ENCODE assay signal across 10 cellular contexts in genomic region chr3:129597792-129598381, GRCh38. TPM values are rescaled to one million over a fixed set of nuclear protein-coding genes. Genes with fewer than 3 reads are reported as not detected.
DNase-seq lines count a peak whose midpoint lies in the region; TF ChIP-seq lines count a peak whose summit lies in the region.
"Had no signal": no experiment of that assay in that cellular context is flagged by ENCODE, and none has a peak within 500 bp of the region (broad histone marks: within the 10 kb centered on the region; RNA-seq: fewer than 3 reads in every experiment).

No MANE protein-coding gene starts in this region.

- no peak for TF ChIP-seq EP300 in tibial nerve (IDR thresholded peaks at IDR 0.05)

- DNase-seq in breast epithelium (ENCODE audit: low spot score in 2 of 2) (no peak), MCF 10A (ENCODE audit: unreplicated experiment) (no peak), cerebellar cortex (ENCODE audit: low spot score) (peak; percentile 29), medulla oblongata (ENCODE audit: extremely low spot score) (peak; percentile 75), tibial nerve (ENCODE audit: low spot score in 2 of 2) (no peak), NCI-H2107 treated with DMSO at 0.1 percent for 48 hours (lab: John Stamatoyannopoulos, UW; ENCODE audit: unreplicated experiment) (no peak), DMS153 (lab: John Stamatoyannopoulos, UW) (no peak), GF-D8 (lab: John Stamatoyannopoulos, UW) (no peak)
- DNase-seq: activated CD4-positive, alpha-beta T cell treated with anti-CD3 and anti-CD28 coated beads, Interleukin-2, amount 50 U/mL, for 4 hours had no signal

- H3K27ac Mint-ChIP-seq in MCF 10A (ENCODE audit: low read depth, unreplicated experiment): no peak overlapping the region

- H3K4me1 ChIP-seq in breast epithelium: peaks cover 9 to 34% of the 10 kb centered on the region in 2 donors
- peaks cover 0 to 100% (median 92%) of the 10 kb centered on the region in 4 donors for H3K4me1 ChIP-seq in tibial nerve

- CTCF ChIA-PET in MCF 10A (lab: Yijun Ruan, JAX): no interaction called here

- H3K4me1 Mint-ChIP-seq in MCF 10A (ENCODE audit: insufficient read depth, unreplicated experiment): no peaks in the 10 kb centered on the region

- TF ChIP-seq POLR2A in breast epithelium (IDR thresholded peaks at IDR 0.05): no peak
- no peak for TF ChIP-seq POLR2A in tibial nerve (IDR thresholded peaks at IDR 0.05)

- H3K9me3 Mint-ChIP-seq in MCF 10A (ENCODE audit: unreplicated experiment): no peaks in the 10 kb centered on the region
- H3K9me3 Mint-ChIP-seq: central memory CD8-positive, alpha-beta T cell had no signal

- POLR2A ChIA-PET in MCF 10A (lab: Yijun Ruan, JAX): no interaction called here

- H3K27me3 ChIP-seq in breast epithelium (no peaks in the 10 kb centered on the region), tibial nerve (no peaks in the 10 kb centered on the region)

- no peak overlapping the region for H3K4me3 Mint-ChIP-seq in MCF 10A (ENCODE audit: unreplicated experiment)
- H3K4me3 Mint-ChIP-seq: central memory CD8-positive, alpha-beta T cell had no signal

- H3K27ac ChIP-seq in breast epithelium (peak overlapping the region; percentile 83 to 95), tibial nerve (peak overlapping the region; percentile 61 to 97 (median 83))

- 24 to 37% methylated on average over 7 to 12 of the region's 12 CpGs for WGBS in tibial nerve, 2 donors

- no TSS peak for BruUV-seq in MCF 10A (replicated peaks; lab: Mats Ljungman, UMichigan)

- no peaks in the 10 kb centered on the region for H3K27me3 Mint-ChIP-seq in MCF 10A (ENCODE audit: insufficient read depth, unreplicated experiment)
- H3K27me3 Mint-ChIP-seq: central memory CD8-positive, alpha-beta T cell had no signal

- H3K4me3 ChIP-seq in breast epithelium: no peak overlapping the region
- peak overlapping the region in 1 of 4 donors; percentile 30 for H3K4me3 ChIP-seq in tibial nerve

- H3K9me3 ChIP-seq in breast epithelium (no peaks in the 10 kb centered on the region), tibial nerve (no peaks in the 10 kb centered on the region)

- TF ChIP-seq CTCF in breast epithelium (IDR thresholded peaks at IDR 0.05): no peak
- no peak for TF ChIP-seq CTCF in MCF 10A (IDR thresholded peaks at IDR 0.05; ENCODE audit: unreplicated experiment)
- no peak for TF ChIP-seq CTCF in tibial nerve (IDR thresholded peaks at IDR 0.05)

- H3K36me3 ChIP-seq in breast epithelium (no peaks in the 10 kb centered on the region), tibial nerve (no peaks in the 10 kb centered on the region)

- intact Hi-C loops in breast epithelium (cut with DNase I; ENCODE audit: low total_unique reads) (loop anchor here (10.0 kb wide), 1 partner anchor 103 kb away; no protein-coding TSS in a partner anchor), MCF 10A (cut with micrococcal nuclease) (no loop called here)

- no peaks in the 10 kb centered on the region for H3K36me3 Mint-ChIP-seq in MCF 10A (ENCODE audit: insufficient read depth, unreplicated experiment)

RNA-seq across cellular contexts. Expression of gene PLXND1, which starts 8.6 kb away (rescaled TPM):
- total RNA-seq in breast epithelium (100 to 1,000 TPM in 2 of 3 donors, 10 to 100 TPM in 1; 53.6 to 187 (median 118) TPM), MCF 10A (2022) (5.6 and 6.2 TPM in 2 replicates), tibial nerve (100 to 1,000 TPM; 155 to 300 (median 197) TPM)

RNA-seq across cellular contexts. Expression of gene H1-8, which starts 54.9 kb away (rescaled TPM):
- total RNA-seq in breast epithelium: not detected
- not detected in 2 replicates for total RNA-seq in MCF 10A (2022)
- not detected for total RNA-seq in tibial nerve

Comparison
In these comparisons a context has a peak if more than half of its experiments do, and no peak if none do; other contexts are left out.
1. DNase-seq: peak in cerebellar cortex (single experiment) and medulla oblongata (single experiment); none in breast epithelium (0 of 2), MCF 10A (single experiment), tibial nerve (0 of 2), NCI-H2107 treated with DMSO at 0.1 percent for 48 hours (single experiment), DMS153 (single experiment) and GF-D8 (single experiment).